8 cellular contexts compared by ENCODE assay signal in the genomic region with DNA sequence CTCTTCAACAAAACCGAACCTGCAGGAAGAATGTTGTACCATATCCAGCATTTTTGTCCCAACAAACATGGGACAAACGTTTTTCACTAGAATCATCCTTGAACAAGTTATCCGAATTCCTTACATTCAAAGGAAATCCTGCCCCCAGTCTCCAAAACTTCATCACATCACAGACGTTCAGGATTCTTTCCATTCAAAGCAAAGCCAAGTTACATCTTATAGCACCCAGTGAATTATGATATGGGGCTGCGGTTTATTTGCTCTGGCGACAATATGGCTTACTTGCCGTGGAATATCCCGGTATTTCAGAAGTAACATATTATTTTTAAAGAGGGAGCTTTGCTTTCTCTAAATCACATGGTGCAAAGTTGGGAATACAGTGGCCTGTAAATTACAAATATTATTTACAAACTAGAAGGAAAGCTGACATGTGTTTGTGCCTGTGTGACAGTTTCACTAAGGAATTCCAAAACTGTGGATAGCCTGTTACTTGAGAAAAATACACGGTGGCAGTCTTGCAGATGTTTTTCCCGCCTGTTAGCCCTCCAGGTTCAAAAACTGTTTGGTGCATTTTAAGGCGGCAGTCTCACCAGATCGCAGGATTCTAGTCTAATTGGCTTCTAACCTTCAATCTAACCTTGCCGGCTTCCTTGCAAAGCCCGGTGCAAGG. TPM values are rescaled to one million over a fixed set of nuclear protein-coding genes. Genes with fewer than 3 reads are reported as not detected.
DNase-seq lines count a peak whose midpoint lies in the region; ATAC-seq and TF ChIP-seq lines count a peak whose summit lies in the region.

No MANE protein-coding gene starts in this region.

- in situ Hi-C loops in KBM-7 (cut with MboI; ENCODE audit: low pct_unique_long_range_greater_than_20kb, low sequenced_read_pairs): no loop called here

- no peaks in the 10 kb centered on the region for H3K9me3 ChIP-seq in KOPT-K1 (ENCODE audit: insufficient read depth, low read length, poor library complexity, severe bottlenecking)

- TF ChIP-seq CTCF in AG10803 (conservative IDR thresholded peaks at IDR 0.05; ENCODE audit: low read length) (no peak), omental fat pad (IDR thresholded peaks at IDR 0.05) (no peak)

- H3K36me3 Mint-ChIP-seq in naive thymus-derived CD8-positive, alpha-beta T cell: peaks cover 9 to 22% (median 16%) of the 10 kb centered on the region in 3 donors

- H3K4me1 Mint-ChIP-seq in naive thymus-derived CD8-positive, alpha-beta T cell: peaks cover 35 to 67% (median 60%) of the 10 kb centered on the region in 4 donors

- intact Hi-C loops in sciatic nerve (cut with DNase I): no loop called here

- peak overlapping the region; percentile 92 to 99 (median 98) for H3K27ac Mint-ChIP-seq in naive thymus-derived CD8-positive, alpha-beta T cell

- H3K4me3 ChIP-seq in AG10803 (ENCODE audit: low read length): peak overlapping the region; percentile 60

- H3K9me3 Mint-ChIP-seq in naive thymus-derived CD8-positive, alpha-beta T cell: peaks cover 0 to 4% (median 0%) of the 10 kb centered on the region in 9 donors

- peak overlapping the region; percentile 77 to 99 (median 98) for H3K4me3 Mint-ChIP-seq in naive thymus-derived CD8-positive, alpha-beta T cell

- POLR2A ChIA-PET in naive thymus-derived CD8-positive, alpha-beta T cell (lab: Charles Lee): interaction anchor here (0.8 to 7.7 kb wide), 25 partner anchors 11 to 1505 kb away, joined by 3 to 194 read pairs (median 11); a partner anchor contains a TSS

- H3K27me3 Mint-ChIP-seq in naive thymus-derived CD8-positive, alpha-beta T cell: no peaks in the 10 kb centered on the region

- peaks cover 39% of the 10 kb centered on the region for H3K36me3 ChIP-seq in KOPT-K1 (ENCODE audit: insufficient read depth, low read length)

- DNase-seq in AG10803 (ENCODE audit: low read depth) (peak; percentile 47), KBM-7 (no peak), KG1 (lab: John Stamatoyannopoulos, UW) (no peak), sciatic nerve (ENCODE audit: low spot score) (no peak), omental fat pad (ENCODE audit: low spot score) (no peak)
- DNase-seq in naive thymus-derived CD8-positive, alpha-beta T cell: no peak

- no peak for ATAC-seq in naive thymus-derived CD8-positive, alpha-beta T cell
- no peak for ATAC-seq in sciatic nerve
- ATAC-seq in omental fat pad (ENCODE audit: low FRiP score): no peak

- peak overlapping the region; percentile 97 for H3K27ac ChIP-seq in KOPT-K1 (ENCODE audit: low read depth, low read length, poor library complexity, severe bottlenecking)
- peak overlapping the region; percentile 92 for H3K27ac ChIP-seq in cingulate gyrus (ENCODE audit: low read depth, low read length)

RNA-seq across cellular contexts. Expression of a gene that starts 0.8 kb away (rescaled TPM):
- total RNA-seq in naive thymus-derived CD8-positive, alpha-beta T cell: 100 to 1,000 TPM; 419 to 423 TPM
- polyA plus RNA-seq in naive thymus-derived CD8-positive, alpha-beta T cell: 100 to 1,000 TPM; 298 to 370 (median 331) TPM
- total RNA-seq in sciatic nerve (215 TPM), omental fat pad (100 to 1,000 TPM; 346 to 530 (median 397) TPM)
